In genomic region chr11:57426754-57427691, GRCh38 we compare ENCODE assay signal across 8 cellular contexts. TPM values are rescaled to one million over a fixed set of nuclear protein-coding genes. Genes with fewer than 3 reads are reported as not detected.
A peak's percentile ranks its signal among the peaks of the same experiment; 100 is the strongest.
DNase-seq lines count a peak whose midpoint lies in the region; ATAC-seq and TF ChIP-seq lines count a peak whose summit lies in the region.

Gene SLC43A3, minus strand, starts transcription at chr11:57427121. Its CDS starts 949 bp downstream, at chr11:57426172.

- CTCF ChIA-PET in RWPE1 (lab: Yijun Ruan, JAX) = no interaction called here

- ATAC-seq in GM19025 (IDR thresholded peaks at IDR 0.05; ENCODE audit: low read depth, unreplicated experiment) = peak; percentile 47
- peak; percentile 54 for ATAC-seq in HG03342 (IDR thresholded peaks at IDR 0.05; ENCODE audit: unreplicated experiment)

- POLR2A ChIA-PET in RWPE1 (lab: Yijun Ruan, JAX; ENCODE audit: low non-redundant PET) = no interaction called here

- peak; percentile 96 for DNase-seq in AG10803 (ENCODE audit: low read depth)
- DNase-seq in RWPE1 (ENCODE audit: low spot score) = peak; percentile 31
- DNase-seq in activated gamma-delta T cell (lab: John Stamatoyannopoulos, UW) = peak; percentile 59
- peak; percentile 97 for DNase-seq in foreskin melanocyte
- DNase-seq in non-pigmented ciliary epithelial cell (ENCODE audit: low read depth) = peak; percentile 49

- H3K4me3 ChIP-seq in AG10803 (ENCODE audit: low read length) = peak within 1 kb of the TSS; percentile 51

- peak within 1 kb of the TSS; percentile 100 for H3K27ac ChIP-seq in RWPE1

- TF ChIP-seq CTCF in AG10803 (conservative IDR thresholded peaks at IDR 0.05; ENCODE audit: low read length) (no peak), RWPE1 (conservative IDR thresholded peaks at IDR 0.05; ENCODE audit: low read depth) (no peak), subcutaneous adipose tissue (IDR thresholded peaks at IDR 0.05; ENCODE audit: low read depth) (no peak)

RNA-seq across cellular contexts. Expression of gene SLC43A3, which starts in this region (rescaled TPM):
- 100 to 1,000 TPM in 1 of 4 donors, 10 to 100 TPM in 3; 50.1 to 108 (median 80.2) TPM for total RNA-seq in subcutaneous adipose tissue

Comparison
In these comparisons a context has a peak if more than half of its experiments do, and no peak if none do; other contexts are left out.
1. Peak in every context shown above with its lines: DNase-seq, ATAC-seq, H3K4me3 ChIP-seq and H3K27ac ChIP-seq.
2. DNase-seq: peak in every context shown above with its lines; median percentile 97 in foreskin melanocyte; 96 in AG10803; 59 in activated gamma-delta T cell; 49 in non-pigmented ciliary epithelial cell; 31 in RWPE1.